Comparison of ENCODE assay signal across 10 cellular contexts in the genomic region with DNA sequence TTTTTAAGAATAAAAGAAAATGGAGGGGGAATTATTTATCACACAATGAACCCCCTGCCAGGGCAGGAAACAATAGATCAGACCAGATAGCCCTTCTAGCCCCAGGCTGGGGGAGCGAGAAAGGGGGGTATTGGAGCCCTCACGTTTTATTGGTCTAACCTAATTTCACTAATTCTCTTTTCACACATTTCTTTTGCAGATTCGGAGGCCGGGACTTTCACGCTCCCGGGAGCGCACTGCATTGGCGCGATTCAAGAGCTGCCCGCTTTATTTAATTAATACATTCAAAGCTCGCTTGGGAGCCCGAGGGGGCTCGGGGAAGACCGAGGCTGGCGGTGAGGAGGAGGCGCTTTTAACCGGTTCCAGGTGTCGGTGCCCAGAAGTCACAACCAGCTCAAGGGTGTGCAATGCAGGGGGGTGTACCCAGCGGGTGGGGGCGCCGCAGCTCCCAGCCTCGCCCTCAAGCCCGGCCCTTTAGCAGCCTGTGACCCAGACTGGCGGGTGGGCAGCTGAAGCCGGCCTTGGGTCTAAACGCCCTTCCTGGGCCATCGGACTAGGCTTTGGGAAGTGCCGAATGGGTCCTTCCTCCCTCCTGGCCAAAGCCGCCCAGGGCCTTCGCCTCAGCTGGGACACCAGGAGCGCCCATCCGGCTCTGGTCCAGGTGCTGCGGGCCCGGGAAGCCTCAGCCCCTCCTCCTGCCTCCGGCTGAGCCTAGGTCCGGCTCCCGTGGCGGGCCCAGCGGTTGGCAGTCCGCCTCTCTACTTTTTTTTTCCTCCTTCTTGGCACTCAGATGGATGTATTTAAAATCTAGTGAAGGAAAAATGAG. TPM values are rescaled to one million over a fixed set of nuclear protein-coding genes. Genes with fewer than 3 reads are reported as not detected.
DNase-seq lines count a peak whose midpoint lies in the region; ATAC-seq and TF ChIP-seq lines count a peak whose summit lies in the region.
"Had no signal": no experiment of that assay in that cellular context is flagged by ENCODE, and none has a peak within 500 bp of the region (broad histone marks: within the 10 kb centered on the region; RNA-seq: fewer than 3 reads in every experiment).

No MANE protein-coding gene starts in this region.

- POLR2A ChIA-PET in PC-3 (lab: Charles Lee; ENCODE audit: unreplicated experiment) = no interaction called here

- no TSS peak for BruUV-seq in PC-3 (replicated peaks; lab: Mats Ljungman, UMichigan)

- H3K4me3 ChIP-seq in PC-3 (ENCODE audit: low read length) (no peak overlapping the region), skeletal muscle satellite cell (ENCODE audit: low read length) (peak overlapping the region; percentile 28)

- peaks cover 37% of the 10 kb centered on the region for H3K4me1 Mint-ChIP-seq in T-helper 2 cell treated with Interferon-gamma antibody and Interleukin-4, amounts not matched to agents 5 μg/mL and 100 μg/mL, for 36 hours (ENCODE audit: low read depth)

- ATAC-seq in PC-3 (no peak), foreskin keratinocyte (peak; percentile 8), GM21576 (IDR thresholded peaks at IDR 0.05; ENCODE audit: unreplicated experiment) (no peak)

- H3K9me2 ChIP-seq in PC-3 (replicated peaks; ENCODE audit: low read length) = no peaks in the 10 kb centered on the region

- no peak for DNase-seq in T-helper 2 cell treated with Interferon-gamma antibody and Interleukin-4, amounts not matched to agents 5 μg/mL and 100 μg/mL, for 36 hours (ENCODE audit: low spot score)
- DNase-seq in T-helper 2 cell (no peak), PC-3 (no peak), foreskin keratinocyte (no peak), NCI-H2081 (lab: John Stamatoyannopoulos, UW) (no peak), RKO (ENCODE audit: low spot score) (no peak)
- DNase-seq: NCI-H187 treated with DMSO at 0.1 percent for 48 hours had no signal

- H3K4me1 ChIP-seq in PC-3 (ENCODE audit: insufficient read depth, low read length) (0 out of 2 replicates have a peak, but pooled peaks cover 7% of the 10 kb centered on the region), foreskin keratinocyte (peaks cover 4% of the 10 kb centered on the region), skeletal muscle satellite cell (ENCODE audit: control insufficient read depth, insufficient read depth, low read length) (peaks cover 22% of the 10 kb centered on the region)

- H3K4me2 ChIP-seq in PC-3 (ENCODE audit: low read length) (peak overlapping the region; percentile 37), skeletal muscle satellite cell (ENCODE audit: low read length) (peak overlapping the region; percentile 81)

- H3K4me3 Mint-ChIP-seq in T-helper 2 cell treated with Interferon-gamma antibody and Interleukin-4, amounts not matched to agents 5 μg/mL and 100 μg/mL, for 36 hours = peak overlapping the region; percentile 52

- H4K20me1 ChIP-seq in PC-3 (ENCODE audit: low read length) = no peaks in the 10 kb centered on the region

- H3K27ac Mint-ChIP-seq in T-helper 2 cell treated with Interferon-gamma antibody and Interleukin-4, amounts not matched to agents 5 μg/mL and 100 μg/mL, for 36 hours = no peak overlapping the region

- H3F3A ChIP-seq in PC-3 (ENCODE audit: low read length, unreplicated experiment) = no peaks in the 10 kb centered on the region

- H3K27ac ChIP-seq in PC-3 (ENCODE audit: low read length) (no peak overlapping the region), foreskin keratinocyte (no peak overlapping the region)
- H3K27ac ChIP-seq: neutrophil had no signal

- H2AFZ ChIP-seq in PC-3 (ENCODE audit: low read length) = no peak overlapping the region

- H3K79me2 ChIP-seq in PC-3 (ENCODE audit: low read length) = no peaks in the 10 kb centered on the region

- H3K9me3 ChIP-seq in PC-3 (ENCODE audit: low read length) (no peaks in the 10 kb centered on the region), skeletal muscle satellite cell (replicated peaks; ENCODE audit: low read length) (no peaks in the 10 kb centered on the region)
- H3K9me3 ChIP-seq: neutrophil had no signal

- H3K36me3 Mint-ChIP-seq in T-helper 2 cell treated with Interferon-gamma antibody and Interleukin-4, amounts not matched to agents 5 μg/mL and 100 μg/mL, for 36 hours (ENCODE audit: low read depth) = no peaks in the 10 kb centered on the region

- H3K9ac ChIP-seq in PC-3 (ENCODE audit: low read length) (no peak overlapping the region), skeletal muscle satellite cell (ENCODE audit: low read depth, low read length) (no peak overlapping the region)

- intact Hi-C loops in PC-3 (cut with micrococcal nuclease) = no loop called here

- CTCF ChIA-PET in PC-3 (lab: Charles Lee) = no interaction called here

- H3K9me3 Mint-ChIP-seq in T-helper 2 cell treated with Interferon-gamma antibody and Interleukin-4, amounts not matched to agents 5 μg/mL and 100 μg/mL, for 36 hours = no peaks in the 10 kb centered on the region

- peaks cover 87% of the 10 kb centered on the region for H3K27me3 Mint-ChIP-seq in T-helper 2 cell treated with Interferon-gamma antibody and Interleukin-4, amounts not matched to agents 5 μg/mL and 100 μg/mL, for 36 hours (ENCODE audit: low read depth)

- no peaks in the 10 kb centered on the region for H3K36me3 ChIP-seq in PC-3 (ENCODE audit: low read depth, low read length)
- H3K36me3 ChIP-seq in skeletal muscle satellite cell (ENCODE audit: insufficient read depth, low read length) = no peaks in the 10 kb centered on the region
- H3K36me3 ChIP-seq: neutrophil had no signal

- H3K27me3 ChIP-seq in PC-3 (ENCODE audit: low read length) = peaks cover 52% of the 10 kb centered on the region
- H3K27me3 ChIP-seq in foreskin keratinocyte = peaks cover 100% of the 10 kb centered on the region
- peaks cover 85% of the 10 kb centered on the region for H3K27me3 ChIP-seq in skeletal muscle satellite cell (ENCODE audit: control insufficient read depth, insufficient read depth, low read length)

- no peak for TF ChIP-seq CTCF in PC-3 (conservative IDR thresholded peaks at IDR 0.05; ENCODE audit: low read depth, low read length)
- TF ChIP-seq CTCF in foreskin keratinocyte (conservative IDR thresholded peaks at IDR 0.05) = no peak

RNA-seq across cellular contexts. Expression of gene NEUROG2, which starts 5.3 kb away (rescaled TPM):
- total RNA-seq in PC-3 (2014; rRNA removed) = not detected in 2 replicates
- total RNA-seq in foreskin keratinocyte = not detected in 2 replicates
- polyA plus RNA-seq in foreskin keratinocyte = not detected in 2 replicates
- total RNA-seq in skeletal muscle satellite cell (2012; rRNA removed) = not detected in 2 replicates
